Comparison of ENCODE assay signal across 9 cellular contexts in genomic region chr9:2018764-2019548, GRCh38. TPM values are rescaled to one million over a fixed set of nuclear protein-coding genes. Genes with fewer than 3 reads are reported as not detected.
DNase-seq lines count a peak whose midpoint lies in the region; ATAC-seq and TF ChIP-seq lines count a peak whose summit lies in the region.
"Had no signal": no experiment of that assay in that cellular context is flagged by ENCODE, and none has a peak within 500 bp of the region (broad histone marks: within the 10 kb centered on the region; RNA-seq: fewer than 3 reads in every experiment).

No MANE protein-coding gene starts in this region.

- peak overlapping the region; percentile 82 for H3K4me2 ChIP-seq in KMS-11

- no peaks in the 10 kb centered on the region for H3K27me3 ChIP-seq in ACC112 (ENCODE audit: insufficient read depth, low read length)
- no peaks in the 10 kb centered on the region for H3K27me3 ChIP-seq in KMS-11 (ENCODE audit: insufficient read depth, low read depth)
- no peaks in the 10 kb centered on the region for H3K27me3 ChIP-seq in muscle layer of colon (ENCODE audit: control insufficient read depth in 1 of 2, insufficient read depth in 2 of 2, low read length in 2 of 2)
- H3K27me3 ChIP-seq: SJSA1 had no signal

- no peaks in the 10 kb centered on the region for H3K9me3 Mint-ChIP-seq in MCF 10A (ENCODE audit: unreplicated experiment)

- H3K36me3 Mint-ChIP-seq in MCF 10A (ENCODE audit: insufficient read depth, unreplicated experiment), result peaks cover 12% of the 10 kb centered on the region

- peaks cover 21% of the 10 kb centered on the region for H3K4me1 Mint-ChIP-seq in MCF 10A (ENCODE audit: insufficient read depth, unreplicated experiment)

- H3K27me3 Mint-ChIP-seq in MCF 10A (ENCODE audit: insufficient read depth, unreplicated experiment), result no peaks in the 10 kb centered on the region

- H3K27ac ChIP-seq in ACC112 (ENCODE audit: low read depth, low read length) (no peak overlapping the region), KMS-11 (peak overlapping the region; percentile 93; the same call in 1 of the 2 replicates), muscle layer of colon (ENCODE audit: low read depth, low read length) (peak overlapping the region; percentile 94)
- H3K27ac ChIP-seq: SJSA1 had no signal

- H4K20me1 ChIP-seq in KMS-11 (ENCODE audit: insufficient read depth), result peaks cover 17% of the 10 kb centered on the region

- H3K79me2 ChIP-seq in ACC112 (ENCODE audit: control insufficient read depth, insufficient read depth, low read length, unreplicated experiment), result peaks cover 42% of the 10 kb centered on the region
- H3K79me2 ChIP-seq in KMS-11 (ENCODE audit: insufficient read depth, low read depth), result peaks cover 85% of the 10 kb centered on the region

- POLR2A ChIA-PET in MCF 10A (lab: Yijun Ruan, JAX), result interaction anchor here (0.7 to 2.5 kb wide), 7 partner anchors 8 to 1460 kb away, joined by 3 to 23 read pairs (median 7); no protein-coding TSS in a partner anchor

- H3K9me3 ChIP-seq in muscle layer of colon (ENCODE audit: low read length), result no peaks in the 10 kb centered on the region
- H3K9me3 ChIP-seq: SJSA1 had no signal

- DNase-seq in MCF 10A (ENCODE audit: unreplicated experiment) (peak; percentile 14), pons (ENCODE audit: low spot score) (no peak), superior temporal gyrus (ENCODE audit: extremely low spot score) (no peak)

- BruUV-seq in MCF 10A (replicated peaks; lab: Mats Ljungman, UMichigan), result no TSS peak

- H3K36me3 ChIP-seq in ACC112 (ENCODE audit: insufficient read depth, low read length), result no peaks in the 10 kb centered on the region
- H3K36me3 ChIP-seq in KMS-11 (ENCODE audit: insufficient read depth), result no peaks in the 10 kb centered on the region
- H3K36me3 ChIP-seq in muscle layer of colon (ENCODE audit: insufficient read depth, low read length), result no peaks in the 10 kb centered on the region

- H3K4me3 ChIP-seq in ACC112 (ENCODE audit: low read depth, low read length) (peak overlapping the region; percentile 94), KMS-11 (IDR thresholded peaks at IDR 0.05; ENCODE audit: insufficient read depth, low read depth, low read length) (no peak overlapping the region), muscle layer of colon (ENCODE audit: low read depth in 1 of 2, low read length in 2 of 2) (peak overlapping the region in 1 of 2 donors; percentile 88)

- peak overlapping the region; percentile 80 for H3K27ac Mint-ChIP-seq in MCF 10A (ENCODE audit: low read depth, unreplicated experiment)

- CTCF ChIA-PET in MCF 10A (lab: Yijun Ruan, JAX), result interaction anchor here (0.7 kb wide), 1 partner anchor 100 kb away, joined by 3 read pairs; no protein-coding TSS in a partner anchor

- H3K9ac ChIP-seq in KMS-11 (peak overlapping the region; percentile 85; the same call in 1 of the 2 replicates), muscle layer of colon (ENCODE audit: low read length) (peak overlapping the region; percentile 78)

- H3K4me3 Mint-ChIP-seq in MCF 10A (ENCODE audit: unreplicated experiment), result peak overlapping the region; percentile 90

- H3K4me1 ChIP-seq in ACC112 (ENCODE audit: control insufficient read depth, insufficient read depth, low read length, unreplicated experiment), result peaks cover 8% of the 10 kb centered on the region
- peaks cover 56% of the 10 kb centered on the region for H3K4me1 ChIP-seq in KMS-11 (ENCODE audit: low read depth, poor library complexity, severe bottlenecking)
- H3K4me1 ChIP-seq in muscle layer of colon (ENCODE audit: insufficient read depth, low read length), result peaks cover 57% of the 10 kb centered on the region
- H3K4me1 ChIP-seq: SJSA1 had no signal

- no peak for TF ChIP-seq CTCF in KMS-11 (conservative IDR thresholded peaks at IDR 0.05; ENCODE audit: low read depth, low read length)
- TF ChIP-seq CTCF in MCF 10A (IDR thresholded peaks at IDR 0.05; ENCODE audit: unreplicated experiment), result no peak

- ATAC-seq in GM21381 (IDR thresholded peaks at IDR 0.05; ENCODE audit: unreplicated experiment) (no peak), GM21423 (IDR thresholded peaks at IDR 0.05; ENCODE audit: unreplicated experiment) (no peak)

- intact Hi-C loops in MCF 10A (cut with micrococcal nuclease), result loop anchor here (5.0 kb wide), 3 partner anchors 48 to 823 kb away; partner anchors contain the start of gene PUM3

- no peak overlapping the region for H2AFZ ChIP-seq in ACC112 (ENCODE audit: low read length, unreplicated experiment)
- no peak overlapping the region for H2AFZ ChIP-seq in KMS-11 (ENCODE audit: low read depth)

RNA-seq across cellular contexts. Expression of gene SMARCA2, which starts 3.8 kb away (rescaled TPM):
- total RNA-seq in MCF 10A (2022), result 75.6 and 77.6 TPM in 2 replicates
